ENCODE assay signal across 2 cellular contexts in the genomic region with DNA sequence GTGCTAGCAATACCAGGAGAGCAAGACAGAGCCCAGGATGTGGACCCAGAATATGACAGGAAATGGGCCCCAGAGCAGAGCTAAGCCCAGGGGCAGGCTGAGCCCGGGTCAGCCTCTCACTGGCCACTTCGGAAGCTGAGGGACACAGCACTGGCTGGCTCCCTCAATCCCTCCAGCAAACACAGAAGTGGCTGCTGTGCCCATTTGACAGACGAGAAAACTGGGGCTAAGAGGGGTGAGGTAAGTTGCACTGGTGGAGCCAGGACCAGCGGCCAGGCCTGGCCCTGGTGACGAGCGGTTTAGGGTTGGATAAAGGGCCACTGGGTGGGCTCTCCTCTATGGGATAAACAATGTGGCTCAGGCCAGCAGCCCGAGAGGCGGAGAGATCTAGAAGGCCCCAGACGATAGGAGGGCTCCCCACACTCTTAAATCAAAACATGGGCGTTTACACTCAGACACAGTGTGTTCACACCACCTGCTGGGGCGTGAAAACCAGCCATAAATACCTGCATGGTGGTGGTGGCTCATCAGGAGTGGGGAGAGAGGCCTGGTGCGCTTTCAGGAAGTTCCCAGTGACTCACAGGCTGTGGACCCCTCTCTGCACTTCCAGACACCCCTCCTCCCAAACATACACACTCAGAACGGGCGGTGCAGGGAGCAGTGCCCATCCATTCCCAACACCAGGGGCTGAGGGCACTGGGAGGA.
TF ChIP-seq lines count a peak whose summit lies in the region.

No MANE protein-coding gene starts in this region.

TF ChIP-seq in HepG2, 621 proteins besides CTCF, POLR2A, EP300 and RAD21:
- TF ChIP-seq, protein P1, sequence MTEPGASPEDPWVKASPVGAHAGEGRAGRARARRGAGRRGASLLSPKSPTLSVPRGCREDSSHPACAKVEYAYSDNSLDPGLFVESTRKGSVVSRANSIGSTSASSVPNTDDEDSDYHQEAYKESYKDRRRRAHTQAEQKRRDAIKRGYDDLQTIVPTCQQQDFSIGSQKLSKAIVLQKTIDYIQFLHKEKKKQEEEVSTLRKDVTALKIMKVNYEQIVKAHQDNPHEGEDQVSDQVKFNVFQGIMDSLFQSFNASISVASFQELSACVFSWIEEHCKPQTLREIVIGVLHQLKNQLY (CRISPR knock-in tag; IDR thresholded peaks at IDR 0.05) = no peak
- TF ChIP-seq ZNF615 (CRISPR knock-in tag; IDR thresholded peaks at IDR 0.05; ENCODE audit: borderline replicate concordance) (no peak), ZNF629 (CRISPR knock-in tag; conservative IDR thresholded peaks at IDR 0.05) (peak; percentile 91), ZNF660 (CRISPR knock-in tag; IDR thresholded peaks at IDR 0.05; ENCODE audit: borderline replicate concordance, low read depth) (no peak), MED1 (CRISPR knock-in tag; IDR thresholded peaks at IDR 0.05) (no peak), ZSCAN25 (CRISPR knock-in tag; IDR thresholded peaks at IDR 0.05) (0 out of 2 replicates have a peak, but pooled peaks have one; percentile 10), HDAC2 (CRISPR knock-in tag; IDR thresholded peaks at IDR 0.05) (no peak), ZNF772 (CRISPR knock-in tag; IDR thresholded peaks at IDR 0.05) (no peak), CHD4 (IDR thresholded peaks at IDR 0.05; ENCODE audit: borderline replicate concordance, low read length) (no peak), KDM4B (CRISPR knock-in tag; IDR thresholded peaks at IDR 0.05) (no peak), ZNF883 (CRISPR knock-in tag; IDR thresholded peaks at IDR 0.05; ENCODE audit: not compliant biosample characterization) (peak; percentile 5)
- TF ChIP-seq, protein P2, sequence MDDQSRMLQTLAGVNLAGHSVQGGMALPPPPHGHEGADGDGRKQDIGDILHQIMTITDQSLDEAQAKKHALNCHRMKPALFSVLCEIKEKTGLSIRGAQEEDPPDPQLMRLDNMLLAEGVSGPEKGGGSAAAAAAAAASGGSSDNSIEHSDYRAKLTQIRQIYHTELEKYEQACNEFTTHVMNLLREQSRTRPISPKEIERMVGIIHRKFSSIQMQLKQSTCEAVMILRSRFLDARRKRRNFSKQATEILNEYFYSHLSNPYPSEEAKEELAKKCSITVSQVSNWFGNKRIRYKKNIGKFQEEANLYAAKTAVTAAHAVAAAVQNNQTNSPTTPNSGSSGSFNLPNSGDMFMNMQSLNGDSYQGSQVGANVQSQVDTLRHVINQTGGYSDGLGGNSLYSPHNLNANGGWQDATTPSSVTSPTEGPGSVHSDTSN (CRISPR knock-in tag; IDR thresholded peaks at IDR 0.05; ENCODE audit: borderline replicate concordance) = no peak
- TF ChIP-seq, protein P3, sequence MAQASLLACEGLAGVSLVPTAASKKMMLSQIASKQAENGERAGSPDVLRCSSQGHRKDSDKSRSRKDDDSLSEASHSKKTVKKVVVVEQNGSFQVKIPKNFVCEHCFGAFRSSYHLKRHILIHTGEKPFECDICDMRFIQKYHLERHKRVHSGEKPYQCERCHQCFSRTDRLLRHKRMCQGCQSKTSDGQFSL (CRISPR knock-in tag; IDR thresholded peaks at IDR 0.05) = no peak

TF ChIP-seq in H1, 55 proteins besides CTCF, POLR2A, EP300 and RAD21:
- TF ChIP-seq FOSL1 (IDR thresholded peaks at IDR 0.05; ENCODE audit: insufficient read depth, low read depth, low read length) (no peak), KDM4A (IDR thresholded peaks at IDR 0.05; ENCODE audit: low read depth, low read length, severe bottlenecking) (no peak), TBP (IDR thresholded peaks at IDR 0.05; ENCODE audit: low read depth, low read length) (no peak), SIRT6 (IDR thresholded peaks at IDR 0.05; ENCODE audit: low read length) (no peak), EZH2 (IDR thresholded peaks at IDR 0.05; ENCODE audit: low read depth, low read length, severe bottlenecking) (no peak), HDAC6 (IDR thresholded peaks at IDR 0.05; ENCODE audit: low read depth, low read length) (no peak), YY1 (IDR thresholded peaks at IDR 0.05; ENCODE audit: low read depth, low read length) (no peak), RNF2 (IDR thresholded peaks at IDR 0.05; ENCODE audit: borderline replicate concordance, low read depth, low read length, missing control alignments, poor library complexity, severe bottlenecking) (no peak), POLR2AphosphoS5 (IDR thresholded peaks at IDR 0.05; ENCODE audit: low read depth, low read length) (no peak), SAP30 (IDR thresholded peaks at IDR 0.05; ENCODE audit: insufficient read depth, insufficient replicate concordance, low read length) (no peak), MAFK (IDR thresholded peaks at IDR 0.05; ENCODE audit: low read depth, low read length) (no peak), SIX5 (IDR thresholded peaks at IDR 0.05; ENCODE audit: low read depth, low read length) (no peak), PHF8 (conservative IDR thresholded peaks at IDR 0.05; ENCODE audit: low read depth, low read length) (no peak), BCL11A (IDR thresholded peaks at IDR 0.05; ENCODE audit: low read depth in 2 of 2, low read length in 2 of 2) (no peak), CHD1 (IDR thresholded peaks at IDR 0.05; ENCODE audit: low read depth, low read length) (no peak), EGR1 (IDR thresholded peaks at IDR 0.05; ENCODE audit: borderline replicate concordance, low read depth, low read length) (no peak), TEAD4 (IDR thresholded peaks at IDR 0.05; ENCODE audit: low read depth, low read length) (no peak), SRF (IDR thresholded peaks at IDR 0.05; ENCODE audit: low read depth, low read length) (no peak)
